ENCODE assay signal across 21 cellular contexts in genomic region chr15:78041946-78042345, GRCh38. TPM values are rescaled to one million over a fixed set of nuclear protein-coding genes. Genes with fewer than 3 reads are reported as not detected.
DNase-seq lines count a peak whose midpoint lies in the region; ATAC-seq and TF ChIP-seq lines count a peak whose summit lies in the region.
"Had no signal": no experiment of that assay in that cellular context is flagged by ENCODE, and none has a peak within 500 bp of the region (broad histone marks: within the 10 kb centered on the region; RNA-seq: fewer than 3 reads in every experiment).

No MANE protein-coding gene starts in this region.

- no peaks in the 10 kb centered on the region for H3K9me3 Mint-ChIP-seq in T-helper 2 cell treated with Interferon-gamma antibody and Interleukin-4, amounts not matched to agents 5 μg/mL and 100 μg/mL, for 36 hours
- H3K9me3 Mint-ChIP-seq in CD4-positive, alpha-beta T cell, result no peaks in the 10 kb centered on the region
- H3K9me3 Mint-ChIP-seq in activated CD4-positive, alpha-beta memory T cell treated with anti-CD3 and anti-CD28 coated beads, Interleukin-2, amount 10 ng/mL, durations not matched to agents 7 days and 5 days, result no peaks in the 10 kb centered on the region
- no peaks in the 10 kb centered on the region for H3K9me3 Mint-ChIP-seq in effector memory CD8-positive, alpha-beta T cell
- H3K9me3 Mint-ChIP-seq: memory B cell had no signal

- no peak for ATAC-seq in CD4-positive, alpha-beta T cell (ENCODE audit: poor library complexity)
- no peak for ATAC-seq in effector memory CD8-positive, alpha-beta T cell (replicated peaks)
- ATAC-seq in HG02973 (IDR thresholded peaks at IDR 0.05; ENCODE audit: unreplicated experiment), result no peak

- POLR2A ChIA-PET in CD4-positive, alpha-beta T cell (lab: Charles Lee), result interaction anchor here (1.0 to 11.9 kb wide), 6 partner anchors 7 to 44 kb away, joined by 3 to 123 read pairs (median 6); partner anchors contain the start of gene TBC1D2B
- POLR2A ChIA-PET in activated CD4-positive, alpha-beta memory T cell treated with anti-CD3 and anti-CD28 coated beads, Interleukin-2, amount 10 ng/mL, durations not matched to agents 7 days and 5 days (lab: Charles Lee), result interaction anchor here (0.8 to 13.2 kb wide), 4 partner anchors 10 to 397 kb away, joined by 3 to 157 read pairs (median 5); no protein-coding TSS in a partner anchor

- intact Hi-C loops in CD4-positive, alpha-beta T cell (cut with DNase I, micrococcal nuclease), result no loop called here

- no peak overlapping the region for H3K4me3 Mint-ChIP-seq in T-helper 2 cell treated with Interferon-gamma antibody and Interleukin-4, amounts not matched to agents 5 μg/mL and 100 μg/mL, for 36 hours
- H3K4me3 Mint-ChIP-seq in CD4-positive, alpha-beta T cell, result no peak overlapping the region
- no peak overlapping the region for H3K4me3 Mint-ChIP-seq in activated CD4-positive, alpha-beta memory T cell treated with anti-CD3 and anti-CD28 coated beads, Interleukin-2, amount 10 ng/mL, durations not matched to agents 7 days and 5 days
- no peak overlapping the region for H3K4me3 Mint-ChIP-seq in effector memory CD8-positive, alpha-beta T cell
- H3K4me3 Mint-ChIP-seq: memory B cell had no signal

- CTCF ChIA-PET in CD4-positive, alpha-beta T cell (lab: Charles Lee), result interaction anchor here (2.2 kb wide), 1 partner anchor 66 kb away, joined by 4 read pairs; no protein-coding TSS in a partner anchor
- CTCF ChIA-PET in activated CD4-positive, alpha-beta memory T cell treated with anti-CD3 and anti-CD28 coated beads, Interleukin-2, amount 10 ng/mL, durations not matched to agents 7 days and 5 days (lab: Charles Lee), result interaction anchor here (1.5 kb wide), 2 partner anchors 34 to 66 kb away, joined by 4 to 6 read pairs; no protein-coding TSS in a partner anchor

- H3K9me3 ChIP-seq in CD4-positive, alpha-beta T cell (ENCODE audit: control insufficient read depth, low read length), result no peaks in the 10 kb centered on the region
- H3K9me3 ChIP-seq: SJCRH30, thoracic aorta had no signal

- H3K36me3 Mint-ChIP-seq in T-helper 2 cell treated with Interferon-gamma antibody and Interleukin-4, amounts not matched to agents 5 μg/mL and 100 μg/mL, for 36 hours (ENCODE audit: low read depth), result peaks cover 72% of the 10 kb centered on the region
- peaks cover 57% of the 10 kb centered on the region for H3K36me3 Mint-ChIP-seq in CD4-positive, alpha-beta T cell (ENCODE audit: low read depth)
- peaks cover 76% of the 10 kb centered on the region for H3K36me3 Mint-ChIP-seq in activated CD4-positive, alpha-beta memory T cell treated with anti-CD3 and anti-CD28 coated beads, Interleukin-2, amount 10 ng/mL, durations not matched to agents 7 days and 5 days (ENCODE audit: low read depth)
- peaks cover 49% of the 10 kb centered on the region for H3K36me3 Mint-ChIP-seq in effector memory CD8-positive, alpha-beta T cell (ENCODE audit: insufficient read depth)

- peak overlapping the region; percentile 71 for H3K27ac Mint-ChIP-seq in T-helper 2 cell treated with Interferon-gamma antibody and Interleukin-4, amounts not matched to agents 5 μg/mL and 100 μg/mL, for 36 hours
- H3K27ac Mint-ChIP-seq in CD4-positive, alpha-beta T cell, result peak overlapping the region; percentile 84
- H3K27ac Mint-ChIP-seq in activated CD4-positive, alpha-beta memory T cell treated with anti-CD3 and anti-CD28 coated beads, Interleukin-2, amount 10 ng/mL, durations not matched to agents 7 days and 5 days, result peak overlapping the region; percentile 58
- H3K27ac Mint-ChIP-seq in effector memory CD8-positive, alpha-beta T cell, result peak overlapping the region; percentile 95 to 96
- H3K27ac Mint-ChIP-seq: memory B cell had no signal

- TF ChIP-seq CTCF in CD4-positive, alpha-beta T cell (IDR thresholded peaks at IDR 0.05), result no peak

- DNase-seq in T-helper 2 cell treated with Interferon-gamma antibody and Interleukin-4, amounts not matched to agents 5 μg/mL and 100 μg/mL, for 36 hours (ENCODE audit: low spot score), result no peak
- DNase-seq in T-helper 2 cell (no peak), UCSD-AML1 (lab: John Stamatoyannopoulos, UW; ENCODE audit: unreplicated experiment) (no peak), NCI-H345 treated with DMSO at 0.1 percent for 48 hours (lab: John Stamatoyannopoulos, UW; ENCODE audit: unreplicated experiment) (no peak)
- DNase-seq in CD4-positive, alpha-beta T cell, result no peak
- DNase-seq in activated CD4-positive, alpha-beta memory T cell treated with anti-CD3 and anti-CD28 coated beads, Interleukin-2, amount 10 ng/mL, durations not matched to agents 7 days and 5 days, result no peak
- no peak for DNase-seq in effector memory CD8-positive, alpha-beta T cell
- DNase-seq: 8988T; activated gamma-delta T cell; NCI-H1048; NCI-H187 treated with DMSO at 0.1 percent for 48 hours; occipital lobe; SJCRH30; stimulated activated CD4-positive, alpha-beta T cell treated with anti-CD3 and anti-CD28 coated beads, Interleukin-15, amount 100 ng/mL, for 24 hours; stimulated activated naive CD4-positive, alpha-beta T cell had no signal

- no peak overlapping the region for H3K27ac ChIP-seq in CD4-positive, alpha-beta T cell (ENCODE audit: low read depth, low read length)
- H3K27ac ChIP-seq: SJCRH30, thoracic aorta had no signal

- no peaks in the 10 kb centered on the region for H3K27me3 Mint-ChIP-seq in T-helper 2 cell treated with Interferon-gamma antibody and Interleukin-4, amounts not matched to agents 5 μg/mL and 100 μg/mL, for 36 hours (ENCODE audit: low read depth)
- H3K27me3 Mint-ChIP-seq in CD4-positive, alpha-beta T cell, result no peaks in the 10 kb centered on the region
- H3K27me3 Mint-ChIP-seq in activated CD4-positive, alpha-beta memory T cell treated with anti-CD3 and anti-CD28 coated beads, Interleukin-2, amount 10 ng/mL, durations not matched to agents 7 days and 5 days, result no peaks in the 10 kb centered on the region
- no peaks in the 10 kb centered on the region for H3K27me3 Mint-ChIP-seq in effector memory CD8-positive, alpha-beta T cell
- H3K27me3 Mint-ChIP-seq: memory B cell had no signal

- H3K27me3 ChIP-seq in CD4-positive, alpha-beta T cell (ENCODE audit: control insufficient read depth, insufficient read depth, low read length), result no peaks in the 10 kb centered on the region
- H3K27me3 ChIP-seq: SJCRH30 had no signal

- peaks cover 75% of the 10 kb centered on the region for H3K4me1 Mint-ChIP-seq in T-helper 2 cell treated with Interferon-gamma antibody and Interleukin-4, amounts not matched to agents 5 μg/mL and 100 μg/mL, for 36 hours (ENCODE audit: low read depth)
- H3K4me1 Mint-ChIP-seq in CD4-positive, alpha-beta T cell (ENCODE audit: low read depth), result peaks cover 94% of the 10 kb centered on the region
- H3K4me1 Mint-ChIP-seq in activated CD4-positive, alpha-beta memory T cell treated with anti-CD3 and anti-CD28 coated beads, Interleukin-2, amount 10 ng/mL, durations not matched to agents 7 days and 5 days, result peaks cover 93% of the 10 kb centered on the region
- peaks cover 63 to 75% of the 10 kb centered on the region in 2 donors for H3K4me1 Mint-ChIP-seq in effector memory CD8-positive, alpha-beta T cell (ENCODE audit: low read depth in 2 of 2)

RNA-seq across cellular contexts. Expression of gene TBC1D2B, which starts 35.6 kb away (rescaled TPM):
- total RNA-seq in CD4-positive, alpha-beta T cell, result 10 to 100 TPM; 89.3 to 97.6 TPM
- total RNA-seq in activated CD4-positive, alpha-beta memory T cell treated with anti-CD3 and anti-CD28 coated beads, Interleukin-2, amount 10 ng/mL, durations not matched to agents 7 days and 5 days, result 100 to 1,000 TPM in 1 of 2 experiments, 10 to 100 TPM in 1; 97.1 to 101 TPM

RNA-seq across cellular contexts. Expression of gene SH2D7, which starts 50.4 kb away (rescaled TPM):
- total RNA-seq in CD4-positive, alpha-beta T cell, result not detected
- not detected for total RNA-seq in activated CD4-positive, alpha-beta memory T cell treated with anti-CD3 and anti-CD28 coated beads, Interleukin-2, amount 10 ng/mL, durations not matched to agents 7 days and 5 days
- total RNA-seq: cerebellum, H1, occipital lobe, pulmonary artery endothelial cell, thoracic aorta had no signal
